ENCODE assay signal across 14 cellular contexts in the genomic region with DNA sequence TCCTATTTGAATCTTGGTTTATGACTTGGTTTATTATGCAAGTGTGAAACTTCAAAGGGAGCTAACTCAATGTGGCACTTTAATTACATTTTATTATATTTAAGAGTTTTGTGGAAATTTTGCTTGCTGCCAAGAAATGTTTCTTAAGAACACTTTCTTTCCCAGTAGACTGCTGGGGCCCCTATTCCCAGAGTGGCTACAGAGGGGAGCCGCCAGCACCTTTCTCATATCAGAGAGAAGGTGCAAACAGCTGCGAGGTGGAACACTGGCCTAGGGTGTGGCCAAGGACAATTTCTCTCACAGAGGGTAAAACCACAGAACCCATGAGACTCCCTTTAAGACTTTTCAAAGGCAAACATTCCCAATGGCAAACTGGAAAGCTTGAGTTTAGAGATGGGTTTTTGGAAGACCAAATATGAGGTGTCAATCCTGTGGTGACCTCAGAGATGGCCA.
DNase-seq lines count a peak whose midpoint lies in the region; ATAC-seq and TF ChIP-seq lines count a peak whose summit lies in the region.
"Had no signal": no experiment of that assay in that cellular context is flagged by ENCODE, and none has a peak within 500 bp of the region (broad histone marks: within the 10 kb centered on the region; RNA-seq: fewer than 3 reads in every experiment).

No MANE protein-coding gene starts in this region.

- TF ChIP-seq POLR2A in suprapubic skin (IDR thresholded peaks at IDR 0.05): no peak

- 91% methylated on average over 2 of the region's 2 CpGs for WGBS in suprapubic skin

- no peaks in the 10 kb centered on the region for H3K9me3 ChIP-seq in suprapubic skin
- H3K9me3 ChIP-seq: SJCRH30 had no signal

- DNase-seq in Daoy (ENCODE audit: low read depth) (peak; percentile 3), RWPE1 (ENCODE audit: low spot score) (no peak), left colon (peak; percentile 55 to 77), suprapubic skin (ENCODE audit: low spot score in 2 of 2) (no peak), NCI-H446 treated with DMSO at 0.1 percent for 48 hours (lab: John Stamatoyannopoulos, UW) (no peak), NCI-H1930 (lab: John Stamatoyannopoulos, UW) (no peak)
- DNase-seq: C1 segment of cervical spinal cord, DMS153, NCI-H1105 treated with DMSO at 0.1 percent for 48 hours, NCI-H1694 treated with DMSO at 0.1 percent for 48 hours, NCI-H345, NCI-H526 treated with DMSO at 0.1 percent for 48 hours, SJCRH30 had no signal

- no peaks in the 10 kb centered on the region for H3K36me3 ChIP-seq in suprapubic skin
- H3K36me3 ChIP-seq: SJCRH30 had no signal

- H3K4me1 ChIP-seq in suprapubic skin: peaks cover 27% of the 10 kb centered on the region
- H3K4me1 ChIP-seq: SJCRH30 had no signal

- POLR2A ChIA-PET in RWPE1 (lab: Yijun Ruan, JAX; ENCODE audit: low non-redundant PET): no interaction called here

- no peak for TF ChIP-seq CTCF in RWPE1 (conservative IDR thresholded peaks at IDR 0.05; ENCODE audit: low read depth)
- TF ChIP-seq CTCF in suprapubic skin (IDR thresholded peaks at IDR 0.05): no peak

- no peak for TF ChIP-seq EP300 in suprapubic skin (IDR thresholded peaks at IDR 0.05)

- H3K4me3 ChIP-seq in suprapubic skin: no peak overlapping the region
- H3K4me3 ChIP-seq: SJCRH30 had no signal

- H3K27ac ChIP-seq in RWPE1 (peak overlapping the region; percentile 77), suprapubic skin (peak overlapping the region; percentile 22)
- H3K27ac ChIP-seq: SJCRH30 had no signal

- CTCF ChIA-PET in RWPE1 (lab: Yijun Ruan, JAX): no interaction called here

- intact Hi-C loops in left colon (cut with DNase I, micrococcal nuclease): no loop called here

- ATAC-seq in left colon: peak; percentile 90
- no peak for ATAC-seq in HG02852 (IDR thresholded peaks at IDR 0.05; ENCODE audit: unreplicated experiment)

- H3K27me3 ChIP-seq in suprapubic skin: no peaks in the 10 kb centered on the region
- H3K27me3 ChIP-seq: SJCRH30 had no signal

Comparison
In these comparisons a context has a peak if more than half of its experiments do, and no peak if none do; other contexts are left out.
1. DNase-seq: peak in Daoy (single experiment) and left colon (2 of 2); none in RWPE1 (single experiment), suprapubic skin (0 of 2), NCI-H446 treated with DMSO at 0.1 percent for 48 hours (single experiment) and NCI-H1930 (0 of 2).